ENCODE assay signal across 7 cellular contexts in genomic region chr7:12211054-12212050, GRCh38.
DNase-seq lines count a peak whose midpoint lies in the region; ATAC-seq, FAIRE-seq and TF ChIP-seq lines count a peak whose summit lies in the region.

Gene TMEM106B, plus strand, starts transcription at chr7:12211294. Its CDS starts 3,517 bp downstream, at chr7:12214811.

- TF ChIP-seq CTCF in astrocyte of the spinal cord (IDR thresholded peaks at IDR 0.05; ENCODE audit: low read depth, low read length) = no peak

- in situ Hi-C loops in astrocyte of the spinal cord (cut with HindIII; ENCODE audit: low sequenced_read_pairs) = no loop called here

- peak within 1 kb of the TSS; percentile 83 for H3K4me3 ChIP-seq in astrocyte of the spinal cord (ENCODE audit: low read depth, low read length)

- peak; percentile 95 for ATAC-seq in HG02973 (IDR thresholded peaks at IDR 0.05; ENCODE audit: unreplicated experiment)

- peak; percentile 83 for DNase-seq in GM18507 (ENCODE audit: extremely low spot score, insufficient read length, low read depth)
- peak; percentile 86 to 94 for DNase-seq in NCI-H1930 (lab: John Stamatoyannopoulos, UW)
- DNase-seq in T1000 (lab: John Stamatoyannopoulos, UW) = peak; percentile 88
- peak; percentile 95 for DNase-seq in astrocyte of the spinal cord (ENCODE audit: low read depth, low spot score)
- peak; percentile 92 to 95 for DNase-seq in hippocampal formation (lab: John Stamatoyannopoulos, UW)
- peak; percentile 97 for DNase-seq in retina

- peak; percentile 97 for FAIRE-seq in GM18507 (lab: Jason Lieb, UNC)

Comparison
In these comparisons a context has a peak if more than half of its experiments do, and no peak if none do; other contexts are left out.
1. Peak in every context shown above with its lines: DNase-seq, ATAC-seq and H3K4me3 ChIP-seq.